ENCODE assay signal across 17 cellular contexts in the genomic region with DNA sequence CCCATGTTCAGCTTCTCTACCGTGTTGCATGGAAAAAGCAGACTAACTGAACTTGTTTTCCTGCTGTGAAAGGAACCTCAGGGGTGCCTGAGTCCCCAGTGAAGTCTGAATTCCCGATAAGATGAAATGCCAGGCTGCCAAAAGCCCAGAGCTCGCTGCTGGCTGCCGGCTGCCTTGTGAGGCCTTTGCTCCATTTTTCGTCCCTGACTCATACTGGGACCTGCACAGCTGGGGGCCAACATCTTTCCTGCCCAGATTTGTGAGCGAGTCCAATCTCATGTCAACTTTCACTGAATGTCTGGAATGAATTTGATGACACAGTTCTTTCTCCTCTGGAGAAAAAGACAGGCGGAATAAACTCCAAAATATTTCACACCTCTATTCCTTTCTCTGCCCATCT.
DNase-seq lines count a peak whose midpoint lies in the region; TF ChIP-seq lines count a peak whose summit lies in the region.
"Had no signal": no experiment of that assay in that cellular context is flagged by ENCODE, and none has a peak within 500 bp of the region (broad histone marks: within the 10 kb centered on the region; RNA-seq: fewer than 3 reads in every experiment).

No MANE protein-coding gene starts in this region.

- no peak overlapping the region for H3K4me3 ChIP-seq in OCI-LY7 (ENCODE audit: low read depth, low read length, poor library complexity, severe bottlenecking)
- H3K4me3 ChIP-seq: PC-9, uterus had no signal

- no peaks in the 10 kb centered on the region for H3K4me1 ChIP-seq in OCI-LY7 (ENCODE audit: insufficient read depth, low read length, poor library complexity, severe bottlenecking)
- H3K4me1 ChIP-seq: parathyroid adenoma, uterus had no signal

- no peaks in the 10 kb centered on the region for H3K79me2 ChIP-seq in OCI-LY7 (ENCODE audit: insufficient read depth, low read depth, low read length)
- H3K79me2 ChIP-seq: parathyroid adenoma had no signal

- DNase-seq in H4 (ENCODE audit: low spot score): peak; percentile 73
- peak; percentile 95 for DNase-seq in astrocyte of the hippocampus (ENCODE audit: low read depth, low spot score)
- peak; percentile 29 for DNase-seq in iPS-NIHi11 (ENCODE audit: low spot score)
- peak; percentile 40 for DNase-seq in smooth muscle cell of the brain vasculature (ENCODE audit: low read depth, low spot score)
- no peak for DNase-seq in activated CD4-positive, alpha-beta T cell treated with anti-CD3 and anti-CD28 coated beads for 48 hours
- DNase-seq in GM19240 (ENCODE audit: insufficient read length, low spot score): no peak
- no peak for DNase-seq in OCI-LY7 (ENCODE audit: low spot score)
- DNase-seq in NK-92 (lab: John Stamatoyannopoulos, UW; ENCODE audit: unreplicated experiment): no peak
- DNase-seq: activated B cell treated with CpG ODN at 0.5 μM for 24 hours; activated naive CD8-positive, alpha-beta T cell treated with anti-CD3 and anti-CD28 coated beads, Interleukin-2, amount 50 U/mL, for 24 hours; foreskin fibroblast; NCI-H1436; NCI-H748 treated with DMSO at 0.1 percent for 48 hours; PC-9; stimulated activated CD4-positive, alpha-beta T cell treated with anti-CD3 and anti-CD28 coated beads, Interleukin-2, amount 100 ng/mL, for 24 hours; uterus had no signal

- no TSS peak for BruUV-seq in OCI-LY7 (replicated peaks; lab: Mats Ljungman, UMichigan)

- TF ChIP-seq CTCF in OCI-LY7 (conservative IDR thresholded peaks at IDR 0.05; ENCODE audit: low read length): no peak

- no peaks in the 10 kb centered on the region for H3K36me3 ChIP-seq in OCI-LY7 (ENCODE audit: insufficient read depth, low read length)
- H3K36me3 ChIP-seq: uterus had no signal

- no peak overlapping the region for H3K4me2 ChIP-seq in OCI-LY7 (ENCODE audit: low read length)
- H3K4me2 ChIP-seq: PC-9 had no signal

- CTCF ChIA-PET in OCI-LY7 (lab: Charles Lee; ENCODE audit: unreplicated experiment): no interaction called here

- intact Hi-C loops in OCI-LY7 (cut with micrococcal nuclease; ENCODE audit: unreplicated experiment): no loop called here

- no peaks in the 10 kb centered on the region for H3K9me3 ChIP-seq in OCI-LY7 (ENCODE audit: low read length)
- H3K9me3 ChIP-seq: uterus had no signal

- POLR2A ChIA-PET in OCI-LY7 (lab: Charles Lee): no interaction called here

- no peak overlapping the region for H3K27ac ChIP-seq in OCI-LY7 (ENCODE audit: low read depth, low read length, poor library complexity, severe bottlenecking)
- H3K27ac ChIP-seq: parathyroid adenoma, PC-9, uterus had no signal

- H3K9me2 ChIP-seq in OCI-LY7 (ENCODE audit: insufficient read depth, low read length): no peaks in the 10 kb centered on the region

- no peak overlapping the region for H2AFZ ChIP-seq in OCI-LY7 (ENCODE audit: low read length)
- H2AFZ ChIP-seq: parathyroid adenoma, PC-9 had no signal

- H4K20me1 ChIP-seq in OCI-LY7 (ENCODE audit: insufficient read depth, low read length): no peaks in the 10 kb centered on the region

Comparison
In these comparisons a context has a peak if more than half of its experiments do, and no peak if none do; other contexts are left out.
1. DNase-seq: peak in H4 (single experiment), astrocyte of the hippocampus (single experiment), iPS-NIHi11 (single experiment) and smooth muscle cell of the brain vasculature (single experiment); none in activated CD4-positive, alpha-beta T cell treated with anti-CD3 and anti-CD28 coated beads for 48 hours (single experiment), GM19240 (single experiment), OCI-LY7 (single experiment) and NK-92 (single experiment).